Comparison of ENCODE assay signal across 32 cellular contexts in the genomic region with DNA sequence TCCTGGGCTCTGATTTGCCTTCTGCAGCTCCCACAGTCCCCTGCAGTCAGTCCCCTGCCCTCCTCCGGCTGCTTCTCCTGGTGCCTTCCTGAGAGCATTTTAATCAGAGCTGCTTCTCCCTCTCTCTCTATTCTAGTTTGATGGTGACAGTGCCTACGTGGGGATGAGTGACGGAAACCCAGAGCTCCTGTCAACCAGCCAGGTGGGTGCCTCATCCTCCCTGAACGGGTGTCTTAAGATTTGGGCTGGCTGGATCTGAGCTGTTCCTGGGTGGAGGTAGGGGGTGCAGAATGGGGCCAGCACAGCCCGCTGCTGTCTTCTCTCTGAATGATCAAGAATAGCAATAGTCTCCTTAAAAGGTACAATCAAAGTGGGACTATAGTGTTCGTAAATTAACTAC.
"Had no signal": no experiment of that assay in that cellular context is flagged by ENCODE, and none has a peak within 500 bp of the region (broad histone marks: within the 10 kb centered on the region; RNA-seq: fewer than 3 reads in every experiment).

No MANE protein-coding gene starts in this region.

- DNase-seq: activated B cell treated with CpG ODN at 0.5 μM for 24 hours; activated CD4-positive, alpha-beta memory T cell treated with anti-CD3 and anti-CD28 coated beads for 36 hours; activated CD4-positive, alpha-beta T cell treated with anti-CD3 and anti-CD28 coated beads for 4 hours; activated CD4-positive, alpha-beta T cell treated with anti-CD3 and anti-CD28 coated beads, Interleukin-2, amount 50 U/mL, for 1 hour; activated CD4-positive, CD25-positive, alpha-beta regulatory T cell treated with anti-CD3 and anti-CD28 coated beads, Interleukin-2, amount 50 U/mL, for 72 hours; activated CD8-positive, alpha-beta memory T cell treated with anti-CD3 and anti-CD28 coated beads, Interleukin-2, amount 50 U/mL, for 4 hours; activated gamma-delta T cell treated with Interleukin-2 at 50 U/mL for 16 hours; activated naive CD4-positive, alpha-beta T cell treated with anti-CD3 and anti-CD28 coated beads for 36 hours; activated naive CD8-positive, alpha-beta T cell treated with anti-CD3 and anti-CD28 coated beads for 36 hours; activated T-cell treated with anti-CD3 and anti-CD28 coated beads, Interleukin-2, amount 50 U/mL, for 72 hours; amniotic stem cell; brain microvascular endothelial cell; central memory CD4-positive, alpha-beta T cell; NCI-H1105; NCI-H1417 treated with DMSO at 0.1 percent for 48 hours; NCI-H187 treated with DMSO at 0.1 percent for 48 hours; NCI-H2081; NCI-H226; NCI-H446 treated with DMSO at 0.1 percent for 48 hours; NCI-H524; NCI-H69; NCI-H82; RPMI8226; SIG-M5; T-cell; T-helper 17 cell had no signal

- H3K27me3 ChIP-seq: brain microvascular endothelial cell, Peyer's patch had no signal

- ATAC-seq: activated T-cell treated with anti-CD3 and anti-CD28 coated beads, Interleukin-2, amount 50 U/mL, for 72 hours; activated T-helper 17 cell treated with anti-CD3 and anti-CD28 coated beads, Interleukin-2, amount 50 U/mL, for 72 hours; Right ventricle myocardium inferior; SK-N-SH treated with all-trans-retinoic acid at 6 μM for 48 hours; T-cell; T-helper 17 cell had no signal

- H3K9me3 Mint-ChIP-seq: activated B cell treated with CpG ODN at 0.5 μM for 24 hours; activated naive CD8-positive, alpha-beta T cell treated with anti-CD3 and anti-CD28 coated beads for 36 hours; activated T-helper 17 cell treated with anti-CD3 and anti-CD28 coated beads, Interleukin-2, amount 50 U/mL, for 72 hours; T-cell had no signal

- H3K4me1 Mint-ChIP-seq: activated B cell treated with CpG ODN at 0.5 μM for 24 hours had no signal

- H3K4me1 ChIP-seq: Peyer's patch had no signal

- H3K4me3 Mint-ChIP-seq: activated B cell treated with CpG ODN at 0.5 μM for 24 hours; activated CD4-positive, alpha-beta memory T cell treated with anti-CD3 and anti-CD28 coated beads for 36 hours; activated naive CD4-positive, alpha-beta T cell treated with anti-CD3 and anti-CD28 coated beads for 36 hours; activated naive CD8-positive, alpha-beta T cell treated with anti-CD3 and anti-CD28 coated beads for 36 hours; activated T-cell treated with anti-CD3 and anti-CD28 coated beads, Interleukin-2, amount 50 U/mL, for 72 hours; activated T-helper 17 cell treated with anti-CD3 and anti-CD28 coated beads, Interleukin-2, amount 50 U/mL, for 72 hours; T-cell; T-helper 17 cell had no signal

- H3K4me3 ChIP-seq: Peyer's patch had no signal

- H3K36me3 ChIP-seq: brain microvascular endothelial cell, Peyer's patch had no signal

- H3K36me3 Mint-ChIP-seq: activated CD4-positive, alpha-beta memory T cell treated with anti-CD3 and anti-CD28 coated beads for 36 hours; T-cell had no signal

- H3K4me2 ChIP-seq: KMS-11 had no signal

- H3K27ac ChIP-seq: brain microvascular endothelial cell, KMS-11, Peyer's patch, VCaP had no signal

- H3K27ac Mint-ChIP-seq: activated B cell treated with CpG ODN at 0.5 μM for 24 hours; activated CD4-positive, alpha-beta memory T cell treated with anti-CD3 and anti-CD28 coated beads for 36 hours; activated naive CD4-positive, alpha-beta T cell treated with anti-CD3 and anti-CD28 coated beads for 36 hours; activated naive CD8-positive, alpha-beta T cell treated with anti-CD3 and anti-CD28 coated beads for 36 hours; activated T-cell treated with anti-CD3 and anti-CD28 coated beads, Interleukin-2, amount 50 U/mL, for 72 hours; T-cell; T-helper 17 cell had no signal

- H3K9me3 ChIP-seq: Peyer's patch had no signal
